In genomic region chr2:144509001-144509545, GRCh38 we compare ENCODE assay signal across 9 cellular contexts. TPM values are rescaled to one million over a fixed set of nuclear protein-coding genes. Genes with fewer than 3 reads are reported as not detected.
A peak's percentile ranks its signal among the peaks of the same experiment; 100 is the strongest.
DNase-seq lines count a peak whose midpoint lies in the region; TF ChIP-seq lines count a peak whose summit lies in the region.
"Had no signal": no experiment of that assay in that cellular context is flagged by ENCODE, and none has a peak within 500 bp of the region (broad histone marks: within the 10 kb centered on the region; RNA-seq: fewer than 3 reads in every experiment).

No MANE protein-coding gene starts in this region.

- H3K4me1 Mint-ChIP-seq in chondrocyte (ENCODE audit: low read depth) (peaks cover 100% of the 10 kb centered on the region), mesothelial cell of epicardium (peaks cover 97% of the 10 kb centered on the region)

- CTCF ChIA-PET in HEK293T (lab: Yijun Ruan, JAX) = no interaction called here

- H3K36me3 Mint-ChIP-seq in chondrocyte (ENCODE audit: low read depth) (peaks cover 3% of the 10 kb centered on the region), mesothelial cell of epicardium (no peaks in the 10 kb centered on the region)

- H3K27me3 Mint-ChIP-seq in chondrocyte (ENCODE audit: low read depth) = no peaks in the 10 kb centered on the region
- no peaks in the 10 kb centered on the region for H3K27me3 Mint-ChIP-seq in mesothelial cell of epicardium (ENCODE audit: low read depth)

- H3K36me3 ChIP-seq in thyroid gland = no peaks in the 10 kb centered on the region

- intact Hi-C loops in thyroid gland (cut with DNase I) = no loop called here

- peak; percentile 23 for DNase-seq in NCI-H345 (lab: John Stamatoyannopoulos, UW)
- no peak for DNase-seq in NCI-H345 treated with DMSO at 0.1 percent for 48 hours (lab: John Stamatoyannopoulos, UW; ENCODE audit: unreplicated experiment)
- DNase-seq in chondrocyte (ENCODE audit: low spot score) = no peak
- no peak for DNase-seq in mesothelial cell of epicardium (ENCODE audit: low spot score in 2 of 2, unreplicated experiment in 2 of 2)
- DNase-seq in thyroid gland = no peak
- DNase-seq in DMS153 treated with DMSO at 0.1 percent for 48 hours (lab: John Stamatoyannopoulos, UW; ENCODE audit: unreplicated experiment) = no peak
- no peak for DNase-seq in SIG-M5 (lab: John Stamatoyannopoulos, UW)
- DNase-seq in HEK293T (ENCODE audit: extremely low spot score) = no peak

- no peak for TF ChIP-seq POLR2A in thyroid gland (IDR thresholded peaks at IDR 0.05)

- H3K4me3 Mint-ChIP-seq in chondrocyte (ENCODE audit: unreplicated experiment) (peak overlapping the region; percentile 7), mesothelial cell of epicardium (peak overlapping the region; percentile 14)

- H3K27ac Mint-ChIP-seq in chondrocyte (ENCODE audit: unreplicated experiment) (peak overlapping the region; percentile 90), mesothelial cell of epicardium (peak overlapping the region; percentile 96)

- POLR2A ChIA-PET in HEK293T (lab: Yijun Ruan, JAX) = no interaction called here

- no peaks in the 10 kb centered on the region for H3K9me3 Mint-ChIP-seq in chondrocyte (ENCODE audit: low read depth)
- H3K9me3 Mint-ChIP-seq in mesothelial cell of epicardium = no peaks in the 10 kb centered on the region

- no peak overlapping the region for H3K4me3 ChIP-seq in thyroid gland (replicated peaks in 1 of 3)
- H3K4me3 ChIP-seq: SJCRH30 had no signal

- H3K27me3 ChIP-seq in thyroid gland = no peaks in the 10 kb centered on the region
- H3K27me3 ChIP-seq: SJCRH30 had no signal

- TF ChIP-seq CTCF in chondrocyte (IDR thresholded peaks at IDR 0.05) (no peak), mesothelial cell of epicardium (IDR thresholded peaks at IDR 0.05; ENCODE audit: unreplicated experiment) (no peak), thyroid gland (IDR thresholded peaks at IDR 0.05) (no peak)

- no peaks in the 10 kb centered on the region for H3K9me3 ChIP-seq in thyroid gland
- H3K9me3 ChIP-seq: SJCRH30 had no signal

- peak overlapping the region; percentile 56 to 94 (median 89) for H3K27ac ChIP-seq in thyroid gland
- H3K27ac ChIP-seq: SJCRH30 had no signal

- peaks cover 0 to 15% of the 10 kb centered on the region in 2 donors for H3K4me1 ChIP-seq in thyroid gland

- 68 to 74% methylated on average over 7 of the region's 7 CpGs for WGBS in thyroid gland, 2 donors

TF ChIP-seq in HEK293T, 16 proteins besides CTCF, POLR2A, EP300 and RAD21:
- no peak for TF ChIP-seq PKNOX1 (IDR thresholded peaks at IDR 0.05)
- TF ChIP-seq ELF4 (IDR thresholded peaks at IDR 0.05) = no peak
- no peak for TF ChIP-seq SP1 (IDR thresholded peaks at IDR 0.05)
- TF ChIP-seq TARDBP (IDR thresholded peaks at IDR 0.05) = no peak
- TF ChIP-seq FOXA1 (IDR thresholded peaks at IDR 0.05) = no peak
- TF ChIP-seq LEF1 (IDR thresholded peaks at IDR 0.05; ENCODE audit: borderline replicate concordance) = no peak
- no peak for TF ChIP-seq BHLHE40 (IDR thresholded peaks at IDR 0.05; ENCODE audit: borderline replicate concordance)
- TF ChIP-seq CTBP1 (IDR thresholded peaks at IDR 0.05; ENCODE audit: borderline replicate concordance) = no peak
- no peak for TF ChIP-seq NFRKB (IDR thresholded peaks at IDR 0.05)
- no peak for TF ChIP-seq ZNF384 (IDR thresholded peaks at IDR 0.05)
- TF ChIP-seq FOXK2 (IDR thresholded peaks at IDR 0.05) = no peak
- TF ChIP-seq SUZ12 (IDR thresholded peaks at IDR 0.05) = no peak
- TF ChIP-seq FOXM1 (IDR thresholded peaks at IDR 0.05; ENCODE audit: borderline replicate concordance) = no peak

RNA-seq across cellular contexts. Expression of gene ZEB2, which starts 10.8 kb away (rescaled TPM):
- 55.5 to 104 TPM (median 95.4 TPM) in 3 replicates for total RNA-seq in chondrocyte
- 105 to 111 TPM (median 110 TPM) in 3 replicates for total RNA-seq in mesothelial cell of epicardium
- total RNA-seq in thyroid gland = 10 to 100 TPM; 21.7 to 52.1 (median 37.9) TPM
